1 cellular context compared by ENCODE assay signal in the genomic region with DNA sequence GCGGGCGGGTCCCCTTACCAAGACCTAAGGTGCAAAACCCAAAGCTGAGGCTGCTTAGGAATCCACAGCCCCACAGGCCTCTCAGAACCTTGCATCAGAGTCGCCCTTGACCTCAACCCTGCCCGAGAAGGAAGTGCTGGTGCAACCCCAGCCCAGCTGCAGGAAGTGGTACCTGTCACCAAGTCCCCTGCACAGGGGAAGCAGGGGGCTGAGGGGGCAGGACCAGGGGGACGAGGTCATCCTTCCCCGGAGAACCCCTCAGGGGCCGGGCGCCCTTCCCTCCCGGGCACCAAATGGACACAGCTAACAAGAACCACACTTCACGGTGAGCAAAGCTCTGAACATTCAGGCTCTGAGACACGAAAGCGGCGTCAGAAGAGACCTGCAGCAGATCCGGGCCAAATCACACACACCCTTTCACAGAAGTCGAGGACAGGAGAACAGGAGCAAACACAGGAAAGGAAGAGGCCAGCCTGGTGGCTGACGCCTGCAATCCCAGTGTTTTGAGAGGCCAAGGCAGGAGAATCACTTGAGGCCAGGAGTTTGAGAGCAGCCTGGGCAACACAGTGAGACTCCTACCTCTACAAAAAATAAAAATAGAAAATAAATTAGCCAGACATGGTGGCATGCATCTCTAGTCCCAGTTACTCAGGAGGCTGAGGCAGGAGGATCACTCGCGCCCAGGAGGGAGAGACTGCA.
TF ChIP-seq lines count a peak whose summit lies in the region.

No MANE protein-coding gene starts in this region.

TF ChIP-seq in HepG2, 621 proteins besides CTCF, POLR2A, EP300 and RAD21 (continued from another document and continues in another):
- no peak for TF ChIP-seq LRRFIP1 (CRISPR knock-in tag; conservative IDR thresholded peaks at IDR 0.05)
- no peak for TF ChIP-seq ZNF180 (CRISPR knock-in tag; IDR thresholded peaks at IDR 0.05; ENCODE audit: borderline replicate concordance, low read depth)
- TF ChIP-seq ZNF326 (CRISPR knock-in tag; IDR thresholded peaks at IDR 0.05; ENCODE audit: borderline replicate concordance), result no peak
- no peak for TF ChIP-seq EED (CRISPR knock-in tag; IDR thresholded peaks at IDR 0.05)
- TF ChIP-seq ZNF432 (CRISPR knock-in tag; IDR thresholded peaks at IDR 0.05; ENCODE audit: borderline replicate concordance), result no peak
- no peak for TF ChIP-seq MIER2 (CRISPR knock-in tag; IDR thresholded peaks at IDR 0.05)
- no peak for TF ChIP-seq IRX3 (CRISPR knock-in tag; IDR thresholded peaks at IDR 0.05; ENCODE audit: borderline replicate concordance, low read depth)
- TF ChIP-seq RORA (CRISPR knock-in tag; IDR thresholded peaks at IDR 0.05), result no peak
- peak; percentile 79 for TF ChIP-seq GATAD1 (CRISPR knock-in tag; IDR thresholded peaks at IDR 0.05)
- no peak for TF ChIP-seq ZFP41 (CRISPR knock-in tag; IDR thresholded peaks at IDR 0.05; ENCODE audit: borderline replicate concordance)
- TF ChIP-seq, protein P1, sequence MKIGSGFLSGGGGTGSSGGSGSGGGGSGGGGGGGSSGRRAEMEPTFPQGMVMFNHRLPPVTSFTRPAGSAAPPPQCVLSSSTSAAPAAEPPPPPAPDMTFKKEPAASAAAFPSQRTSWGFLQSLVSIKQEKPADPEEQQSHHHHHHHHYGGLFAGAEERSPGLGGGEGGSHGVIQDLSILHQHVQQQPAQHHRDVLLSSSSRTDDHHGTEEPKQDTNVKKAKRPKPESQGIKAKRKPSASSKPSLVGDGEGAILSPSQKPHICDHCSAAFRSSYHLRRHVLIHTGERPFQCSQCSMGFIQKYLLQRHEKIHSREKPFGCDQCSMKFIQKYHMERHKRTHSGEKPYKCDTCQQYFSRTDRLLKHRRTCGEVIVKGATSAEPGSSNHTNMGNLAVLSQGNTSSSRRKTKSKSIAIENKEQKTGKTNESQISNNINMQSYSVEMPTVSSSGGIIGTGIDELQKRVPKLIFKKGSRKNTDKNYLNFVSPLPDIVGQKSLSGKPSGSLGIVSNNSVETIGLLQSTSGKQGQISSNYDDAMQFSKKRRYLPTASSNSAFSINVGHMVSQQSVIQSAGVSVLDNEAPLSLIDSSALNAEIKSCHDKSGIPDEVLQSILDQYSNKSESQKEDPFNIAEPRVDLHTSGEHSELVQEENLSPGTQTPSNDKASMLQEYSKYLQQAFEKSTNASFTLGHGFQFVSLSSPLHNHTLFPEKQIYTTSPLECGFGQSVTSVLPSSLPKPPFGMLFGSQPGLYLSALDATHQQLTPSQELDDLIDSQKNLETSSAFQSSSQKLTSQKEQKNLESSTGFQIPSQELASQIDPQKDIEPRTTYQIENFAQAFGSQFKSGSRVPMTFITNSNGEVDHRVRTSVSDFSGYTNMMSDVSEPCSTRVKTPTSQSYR (CRISPR knock-in tag; IDR thresholded peaks at IDR 0.05; ENCODE audit: borderline replicate concordance), result peak; percentile 53; the same call in 1 of the 2 replicates
- peak; percentile 33; the same call in 1 of the 2 replicates for TF ChIP-seq ZBTB40 (IDR thresholded peaks at IDR 0.05)
- TF ChIP-seq ZBTB40 (CRISPR knock-in tag; IDR thresholded peaks at IDR 0.05), result peak; percentile 28; the same call in 1 of the 2 replicates
- TF ChIP-seq ZNF841 (CRISPR knock-in tag; IDR thresholded peaks at IDR 0.05; ENCODE audit: borderline replicate concordance), result no peak
- no peak for TF ChIP-seq NFYC (CRISPR knock-in tag; IDR thresholded peaks at IDR 0.05)
- TF ChIP-seq BRF2 (CRISPR knock-in tag; IDR thresholded peaks at IDR 0.05), result no peak
- no peak for TF ChIP-seq ZNF761 (CRISPR knock-in tag; conservative IDR thresholded peaks at IDR 0.05)
- TF ChIP-seq TIGD3 (CRISPR knock-in tag; IDR thresholded peaks at IDR 0.05; ENCODE audit: borderline replicate concordance), result no peak
- TF ChIP-seq ETS1 (CRISPR knock-in tag; IDR thresholded peaks at IDR 0.05), result no peak
- TF ChIP-seq HNF4G (IDR thresholded peaks at IDR 0.05; ENCODE audit: borderline replicate concordance, low read depth, low read length), result peak; percentile 59
- TF ChIP-seq HNF4G (CRISPR knock-in tag; IDR thresholded peaks at IDR 0.05; ENCODE audit: borderline replicate concordance, low read depth), result peak; percentile 84; the same call in 1 of the 2 replicates
- TF ChIP-seq GMEB1 (CRISPR knock-in tag; IDR thresholded peaks at IDR 0.05; ENCODE audit: borderline replicate concordance), result no peak
- TF ChIP-seq UBTF (CRISPR knock-in tag; IDR thresholded peaks at IDR 0.05), result peak; percentile 61
- TF ChIP-seq NR1H2 (CRISPR knock-in tag; IDR thresholded peaks at IDR 0.05; ENCODE audit: borderline replicate concordance, low read depth), result no peak
- TF ChIP-seq THYN1 (CRISPR knock-in tag; IDR thresholded peaks at IDR 0.05; ENCODE audit: borderline replicate concordance, low read depth), result no peak
